Comparison of ENCODE assay signal across 26 cellular contexts in genomic region chr2:105972226-105972625, GRCh38.
"Had no signal": no experiment of that assay in that cellular context is flagged by ENCODE, and none has a peak within 500 bp of the region (broad histone marks: within the 10 kb centered on the region; RNA-seq: fewer than 3 reads in every experiment).

No MANE protein-coding gene starts in this region.

- H3K9me3 Mint-ChIP-seq: immature natural killer cell; memory B cell; stimulated activated naive CD8-positive, alpha-beta T cell treated with anti-CD3 and anti-CD28 coated beads, Interleukin-15, Interleukin-2, amounts not matched to agents 100 ng/mL and 50 ng/mL, for 24 hours had no signal

- H3K4me1 ChIP-seq: neural progenitor cell, psoas muscle, sigmoid colon, tibial nerve, upper lobe of left lung had no signal

- H3K27me3 Mint-ChIP-seq: memory B cell; stimulated activated naive CD8-positive, alpha-beta T cell treated with anti-CD3 and anti-CD28 coated beads, Interleukin-15, Interleukin-2, amounts not matched to agents 100 ng/mL and 50 ng/mL, for 24 hours had no signal

- H3K4me1 Mint-ChIP-seq: immature natural killer cell, nephron had no signal

- H3K27me3 ChIP-seq: dorsolateral prefrontal cortex, neural progenitor cell, ovary, sigmoid colon, tibial nerve, upper lobe of left lung had no signal

- H3K4me2 ChIP-seq: neural progenitor cell had no signal

- FAIRE-seq: colon, frontal cortex, urothelium cell line had no signal

- H3K9me3 ChIP-seq: ovary, psoas muscle, thoracic aorta had no signal

- H3K27ac Mint-ChIP-seq: immature natural killer cell; memory B cell; neural progenitor cell; stimulated activated naive B cell treated with anti-CD40 and anti-IgM and Interleukin-4, amounts not matched to agents 10 μg/mL and 1 μg/mL and 100 μg/mL, for 72 hours; stimulated activated naive CD8-positive, alpha-beta T cell treated with anti-CD3 and anti-CD28 coated beads, Interleukin-15, Interleukin-2, amounts not matched to agents 100 ng/mL and 50 ng/mL, for 24 hours had no signal

- DNase-seq: dorsolateral prefrontal cortex; effector CD4-positive, alpha-beta T cell; hypothalamus; immature natural killer cell; islet precursor cell; nucleus accumbens; ovary; posterior cingulate gyrus; psoas muscle; right cardiac atrium; sigmoid colon; stimulated activated CD4-positive, alpha-beta T cell treated with anti-CD3 and anti-CD28 coated beads, Interleukin-2, amount 100 ng/mL, for 24 hours; stimulated activated CD4-positive, alpha-beta T cell treated with anti-CD3 and anti-CD28 coated beads, Interleukin-4, amount 100 ng/mL, for 24 hours; stimulated activated naive B cell treated with anti-CD40 and anti-IgM and Interleukin-4, amounts not matched to agents 10 μg/mL and 1 μg/mL and 100 μg/mL, for 72 hours; upper lobe of left lung had no signal

- H3K36me3 ChIP-seq: neural progenitor cell, ovary, sigmoid colon, thoracic aorta, tibial nerve, upper lobe of left lung had no signal

- ATAC-seq: left lobe of liver; psoas muscle; right cardiac atrium; stimulated activated naive B cell treated with anti-CD40 and anti-IgM and Interleukin-4, amounts not matched to agents 10 μg/mL and 1 μg/mL and 100 μg/mL, for 72 hours had no signal

- H3K4me3 Mint-ChIP-seq: immature natural killer cell; memory B cell; nephron; neural progenitor cell; stimulated activated naive B cell treated with anti-CD40 and anti-IgM and Interleukin-4, amounts not matched to agents 10 μg/mL and 1 μg/mL and 100 μg/mL, for 72 hours; stimulated activated naive CD8-positive, alpha-beta T cell treated with anti-CD3 and anti-CD28 coated beads, Interleukin-15, Interleukin-2, amounts not matched to agents 100 ng/mL and 50 ng/mL, for 24 hours had no signal

- H3K9ac ChIP-seq: neural progenitor cell had no signal

- H3K36me3 Mint-ChIP-seq: immature natural killer cell, neural progenitor cell had no signal

- H3K4me3 ChIP-seq: dorsolateral prefrontal cortex, lung, neural progenitor cell, ovary, psoas muscle, sigmoid colon, thoracic aorta, tibial nerve, upper lobe of left lung had no signal

- H3K27ac ChIP-seq: dorsolateral prefrontal cortex, neural progenitor cell, ovary, psoas muscle, sigmoid colon, thoracic aorta, tibial nerve, upper lobe of left lung had no signal

- H2AFZ ChIP-seq: neural progenitor cell had no signal
